In the genomic region with DNA sequence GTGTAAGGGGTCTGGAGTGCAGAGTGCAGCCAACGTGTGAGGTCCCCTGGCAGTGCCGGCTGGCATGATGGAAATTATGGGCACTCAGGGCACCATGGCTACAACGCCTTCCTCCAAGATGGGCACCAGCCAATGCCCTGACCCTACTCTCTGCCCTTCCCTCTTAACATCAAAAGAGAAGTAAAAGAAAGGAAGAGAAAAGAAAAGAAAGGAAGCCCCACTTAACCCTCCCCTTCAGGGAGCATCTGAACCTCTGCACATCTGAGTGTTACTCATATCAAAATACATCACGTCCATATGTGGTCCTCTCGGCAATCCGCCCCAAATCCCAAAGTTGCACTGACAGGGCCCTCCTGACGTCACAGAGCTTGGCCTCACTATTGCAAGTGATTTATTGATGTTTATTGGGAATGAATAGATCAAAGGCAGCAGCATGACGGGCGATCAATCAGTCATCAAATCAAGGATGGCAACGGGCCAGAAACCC, we compare ENCODE assay signal across 8 cellular contexts. TPM values are rescaled to one million over a fixed set of nuclear protein-coding genes. Genes with fewer than 3 reads are reported as not detected.
DNase-seq lines count a peak whose midpoint lies in the region; ATAC-seq and TF ChIP-seq lines count a peak whose summit lies in the region.

No MANE protein-coding gene starts in this region.

- CTCF ChIA-PET in Caco-2 (lab: Charles Lee) (no interaction called here), T-cell (lab: Charles Lee) (no interaction called here)

- H3K4me3 ChIP-seq in Caco-2 (ENCODE audit: low read depth, low read length) = no peak overlapping the region

- H3K4me3 Mint-ChIP-seq in Caco-2 (ENCODE audit: unreplicated experiment) (peak overlapping the region; percentile 67), T-cell (peak overlapping the region; percentile 75 to 89 (median 82))

- no peaks in the 10 kb centered on the region; the same call in 1 of the 2 replicates for H3K27me3 ChIP-seq in Caco-2 (replicated peaks; ENCODE audit: control insufficient read depth, insufficient read depth, low read length)

- H3K36me3 Mint-ChIP-seq in Caco-2 (ENCODE audit: insufficient read depth, unreplicated experiment) (no peaks in the 10 kb centered on the region), T-cell (no peaks in the 10 kb centered on the region)

- H3K4me1 Mint-ChIP-seq in Caco-2 (ENCODE audit: low read depth, unreplicated experiment) = no peaks in the 10 kb centered on the region
- H3K4me1 Mint-ChIP-seq in T-cell = peaks cover 21 to 28% (median 25%) of the 10 kb centered on the region in 3 donors

- intact Hi-C loops in Caco-2 (cut with micrococcal nuclease; ENCODE audit: unreplicated experiment) = no loop called here

- DNase-seq in Caco-2 = no peak
- no peak for DNase-seq in T-cell
- peak; percentile 83 for DNase-seq in fibroblast of peridontal ligament (ENCODE audit: extremely low read depth)
- peak; percentile 43 for DNase-seq in retina
- no peak for DNase-seq in KBM-7
- no peak for DNase-seq in stimulated activated CD4-positive, alpha-beta T cell treated with anti-CD3 and anti-CD28 coated beads, Interleukin-2, amount 100 ng/mL, for 24 hours
- DNase-seq in activated gamma-delta T cell (lab: John Stamatoyannopoulos, UW) = no peak

- no TSS peak for BruUV-seq in Caco-2 (replicated peaks; lab: Mats Ljungman, UMichigan)

- H3K27me3 Mint-ChIP-seq in Caco-2 (ENCODE audit: insufficient read depth, unreplicated experiment) (peaks cover 22% of the 10 kb centered on the region), T-cell (peaks cover 35 to 54% of the 10 kb centered on the region in 2 donors)

- no peaks in the 10 kb centered on the region for H3K9me3 ChIP-seq in Caco-2

- no peaks in the 10 kb centered on the region for H3K36me3 ChIP-seq in Caco-2 (ENCODE audit: control insufficient read depth, insufficient read depth, low read length)

- no peak for TF ChIP-seq CTCF in Caco-2 (IDR thresholded peaks at IDR 0.05; ENCODE audit: insufficient read depth in 1 of 2, low read depth in 1 of 2, low read length in 1 of 2, severe bottlenecking in 1 of 2, unreplicated experiment in 1 of 2)

- no peak overlapping the region for H3K27ac Mint-ChIP-seq in Caco-2 (ENCODE audit: unreplicated experiment)
- H3K27ac Mint-ChIP-seq in T-cell = peak overlapping the region in 1 of 2 donors; percentile 66

- no peak for ATAC-seq in T-cell (replicated peaks in 1 of 4)
- no peak for ATAC-seq in GM19351 (IDR thresholded peaks at IDR 0.05; ENCODE audit: unreplicated experiment)

- H3K4me1 ChIP-seq in Caco-2 = no peaks in the 10 kb centered on the region

- H3K9me3 Mint-ChIP-seq in Caco-2 (ENCODE audit: unreplicated experiment) (no peaks in the 10 kb centered on the region), T-cell (no peaks in the 10 kb centered on the region)

- in situ Hi-C loops in KBM-7 (cut with MboI; ENCODE audit: low pct_unique_long_range_greater_than_20kb, low sequenced_read_pairs) = no loop called here

- POLR2A ChIA-PET in Caco-2 (lab: Charles Lee) = no interaction called here
- POLR2A ChIA-PET in T-cell (lab: Charles Lee) = no interaction called here

RNA-seq across cellular contexts. Expression of gene TSHZ3, which starts 1.4 kb away (rescaled TPM):
- total RNA-seq in Caco-2 (2022) (not detected in 2 replicates), T-cell (1 to 10 TPM in 1 of 5 donors, under 1 TPM in 4; 0.18 to 1.4 (median 0.54) TPM)

Comparison
In these comparisons a context has a peak if more than half of its experiments do, and no peak if none do; other contexts are left out.
1. DNase-seq: peak in fibroblast of peridontal ligament (single experiment) and retina (single experiment); none in Caco-2 (0 of 2), T-cell (0 of 34), KBM-7 (single experiment), stimulated activated CD4-positive, alpha-beta T cell treated with anti-CD3 and anti-CD28 coated beads, Interleukin-2, amount 100 ng/mL, for 24 hours (0 of 2) and activated gamma-delta T cell (single experiment).